Comparison of ENCODE assay signal across 22 cellular contexts in genomic region chr11:26931248-26931631, GRCh38.
DNase-seq lines count a peak whose midpoint lies in the region; TF ChIP-seq lines count a peak whose summit lies in the region.
"Had no signal": no experiment of that assay in that cellular context is flagged by ENCODE, and none has a peak within 500 bp of the region (broad histone marks: within the 10 kb centered on the region; RNA-seq: fewer than 3 reads in every experiment).

No MANE protein-coding gene starts in this region.

- H3K27me3 ChIP-seq in smooth muscle cell (ENCODE audit: low read depth), result no peaks in the 10 kb centered on the region
- H3K27me3 ChIP-seq: thyroid gland had no signal

- TF ChIP-seq CTCF in fibroblast of villous mesenchyme (IDR thresholded peaks at IDR 0.05; ENCODE audit: insufficient read depth, low read depth, low read length) (no peak), smooth muscle cell (IDR thresholded peaks at IDR 0.05; ENCODE audit: borderline replicate concordance, insufficient read depth, poor library complexity, severe bottlenecking) (no peak), coronary artery (IDR thresholded peaks at IDR 0.05) (no peak)

- no peaks in the 10 kb centered on the region for H3K9me3 ChIP-seq in smooth muscle cell (replicated peaks; ENCODE audit: low read depth)
- H3K9me3 ChIP-seq: A549, thyroid gland had no signal

- H3K4me1 Mint-ChIP-seq in activated naive CD4-positive, alpha-beta T cell treated with anti-CD3 and anti-CD28 coated beads for 36 hours (ENCODE audit: low read depth), result no peaks in the 10 kb centered on the region
- H3K4me1 Mint-ChIP-seq: activated CD4-positive, alpha-beta T cell treated with anti-CD3 and anti-CD28 coated beads, Interleukin-2, amount 10 ng/mL, durations not matched to agents 24 days and 14 days; activated naive CD4-positive, alpha-beta T cell treated with anti-CD3 and anti-CD28 coated beads, Interleukin-2, amount 50 U/mL, for 24 hours had no signal

- WGBS in smooth muscle cell (ENCODE audit: low lambda C conversion rate), result 33% methylated on average over 1 of the region's 1 CpG

- H3F3A ChIP-seq in smooth muscle cell (ENCODE audit: low read depth), result peaks cover 31% of the 10 kb centered on the region

- no peaks in the 10 kb centered on the region for H3K27me3 Mint-ChIP-seq in activated naive CD4-positive, alpha-beta T cell treated with anti-CD3 and anti-CD28 coated beads for 36 hours (ENCODE audit: low read depth)
- H3K27me3 Mint-ChIP-seq: activated CD4-positive, alpha-beta T cell treated with anti-CD3 and anti-CD28 coated beads, Interleukin-2, amount 10 ng/mL, durations not matched to agents 24 days and 14 days; activated naive CD4-positive, alpha-beta T cell treated with anti-CD3 and anti-CD28 coated beads, Interleukin-2, amount 50 U/mL, for 24 hours had no signal

- DNase-seq in NCI-H524 (lab: John Stamatoyannopoulos, UW) (peak; percentile 29 to 31), NCI-H524 treated with DMSO at 0.1 percent for 48 hours (lab: John Stamatoyannopoulos, UW) (no peak), NCI-H446 treated with DMSO at 0.1 percent for 48 hours (lab: John Stamatoyannopoulos, UW) (peak; percentile 49), fibroblast of villous mesenchyme (ENCODE audit: low read depth) (peak; percentile 86), smooth muscle cell (lab: John Stamatoyannopoulos, UW; ENCODE audit: unreplicated experiment) (no peak), coronary artery (ENCODE audit: low spot score) (no peak), T-helper 9 cell (no peak)
- DNase-seq in activated naive CD4-positive, alpha-beta T cell treated with anti-CD3 and anti-CD28 coated beads for 36 hours, result no peak
- DNase-seq: effector CD4-positive, alpha-beta T cell; GF-D8; KG1; NCI-H1092 treated with DMSO at 0.1 percent for 48 hours; NCI-H2227 treated with DMSO at 0.1 percent for 48 hours; OCI-M1; stimulated activated CD4-positive, alpha-beta T cell treated with anti-CD3 and anti-CD28 coated beads, Interleukin-2, amount 100 ng/mL, for 48 hours; stimulated activated CD8-positive, alpha-beta memory T cell treated with anti-CD3 and anti-CD28 coated beads, Interleukin-4, amount 100 ng/mL, for 48 hours; thyroid gland had no signal

- no peaks in the 10 kb centered on the region for H3K79me2 ChIP-seq in smooth muscle cell (ENCODE audit: low read depth)

- H3K36me3 Mint-ChIP-seq in activated naive CD4-positive, alpha-beta T cell treated with anti-CD3 and anti-CD28 coated beads for 36 hours (ENCODE audit: low read depth), result no peaks in the 10 kb centered on the region
- H3K36me3 Mint-ChIP-seq: activated naive CD4-positive, alpha-beta T cell treated with anti-CD3 and anti-CD28 coated beads, Interleukin-2, amount 50 U/mL, for 24 hours had no signal

- H3K27ac Mint-ChIP-seq in activated naive CD4-positive, alpha-beta T cell treated with anti-CD3 and anti-CD28 coated beads for 36 hours, result no peak overlapping the region
- H3K27ac Mint-ChIP-seq: activated CD4-positive, alpha-beta T cell treated with anti-CD3 and anti-CD28 coated beads, Interleukin-2, amount 10 ng/mL, durations not matched to agents 24 days and 14 days; activated naive CD4-positive, alpha-beta T cell treated with anti-CD3 and anti-CD28 coated beads, Interleukin-2, amount 50 U/mL, for 24 hours had no signal

- H3K4me3 ChIP-seq in fibroblast of villous mesenchyme (ENCODE audit: low read depth, low read length), result no peak overlapping the region
- H3K4me3 ChIP-seq in smooth muscle cell, result no peak overlapping the region
- H3K4me3 ChIP-seq in coronary artery, result no peak overlapping the region
- H3K4me3 ChIP-seq: A549, thyroid gland had no signal

- no peaks in the 10 kb centered on the region for H4K20me1 ChIP-seq in smooth muscle cell (ENCODE audit: low read depth)

- H3K9ac ChIP-seq in smooth muscle cell (ENCODE audit: low read depth), result peak overlapping the region; percentile 53

- H3K27ac ChIP-seq in smooth muscle cell (ENCODE audit: low read depth) (peak overlapping the region; percentile 98), coronary artery (no peak overlapping the region)
- H3K27ac ChIP-seq: A549, HL-60, thyroid gland had no signal

- peaks cover 24% of the 10 kb centered on the region for H3K4me1 ChIP-seq in smooth muscle cell (ENCODE audit: low read depth)
- H3K4me1 ChIP-seq: A549 had no signal

- CTCF ChIA-PET in activated naive CD4-positive, alpha-beta T cell treated with anti-CD3 and anti-CD28 coated beads for 36 hours (lab: Charles Lee), result no interaction called here

- H3K36me3 ChIP-seq in smooth muscle cell (ENCODE audit: low read depth), result no peaks in the 10 kb centered on the region
- H3K36me3 ChIP-seq: thyroid gland had no signal

- no peak overlapping the region for H2AFZ ChIP-seq in smooth muscle cell (ENCODE audit: low read depth)

- peaks cover 2% of the 10 kb centered on the region for H3K9me3 Mint-ChIP-seq in activated naive CD4-positive, alpha-beta T cell treated with anti-CD3 and anti-CD28 coated beads for 36 hours

- intact Hi-C loops in activated naive CD4-positive, alpha-beta T cell treated with anti-CD3 and anti-CD28 coated beads for 36 hours (cut with micrococcal nuclease), result no loop called here

- peak overlapping the region; percentile 79 for H3K4me2 ChIP-seq in smooth muscle cell
- H3K4me2 ChIP-seq: A549 had no signal

- no peak overlapping the region for H3K4me3 Mint-ChIP-seq in activated naive CD4-positive, alpha-beta T cell treated with anti-CD3 and anti-CD28 coated beads for 36 hours
- H3K4me3 Mint-ChIP-seq: activated CD4-positive, alpha-beta T cell treated with anti-CD3 and anti-CD28 coated beads, Interleukin-2, amount 10 ng/mL, durations not matched to agents 24 days and 14 days; activated naive CD4-positive, alpha-beta T cell treated with anti-CD3 and anti-CD28 coated beads, Interleukin-2, amount 50 U/mL, for 24 hours; neural crest cell had no signal

Comparison
In these comparisons a context has a peak if more than half of its experiments do, and no peak if none do; other contexts are left out.
1. DNase-seq: peak in NCI-H524 (2 of 2), NCI-H446 treated with DMSO at 0.1 percent for 48 hours (single experiment) and fibroblast of villous mesenchyme (single experiment); none in NCI-H524 treated with DMSO at 0.1 percent for 48 hours (single experiment), smooth muscle cell (single experiment), activated naive CD4-positive, alpha-beta T cell treated with anti-CD3 and anti-CD28 coated beads for 36 hours (single experiment), coronary artery (single experiment) and T-helper 9 cell (single experiment).